In genomic region chr2:25735835-25736234, GRCh38 we compare ENCODE assay signal across 27 cellular contexts.
"Had no signal": no experiment of that assay in that cellular context is flagged by ENCODE, and none has a peak within 500 bp of the region (broad histone marks: within the 10 kb centered on the region; RNA-seq: fewer than 3 reads in every experiment).

No MANE protein-coding gene starts in this region.

- H3K27me3 ChIP-seq: brain microvascular endothelial cell, SJCRH30 had no signal

- ATAC-seq: activated CD8-positive, alpha-beta memory T cell treated with anti-CD3 and anti-CD28 coated beads, Interleukin-2, amount 10 ng/mL, durations not matched to agents 7 days and 5 days; Panc1 had no signal

- H3K27ac ChIP-seq: brain microvascular endothelial cell, SJCRH30, SK-N-MC, WERI-Rb-1 had no signal

- DNase-seq: activated CD4-positive, alpha-beta memory T cell treated with anti-CD3 and anti-CD28 coated beads, Interleukin-2, amount 10 ng/mL, durations not matched to agents 7 days and 5 days; activated CD4-positive, alpha-beta T cell treated with anti-CD3 and anti-CD28 coated beads for 1 hour; activated CD4-positive, alpha-beta T cell treated with anti-CD3 and anti-CD28 coated beads for 48 hours; activated CD4-positive, CD25-positive, alpha-beta regulatory T cell; activated CD8-positive, alpha-beta memory T cell treated with anti-CD3 and anti-CD28 coated beads for 24 hours; activated CD8-positive, alpha-beta memory T cell treated with anti-CD3 and anti-CD28 coated beads, Interleukin-2, amount 10 ng/mL, durations not matched to agents 7 days and 5 days; activated CD8-positive, alpha-beta memory T cell treated with anti-CD3 and anti-CD28 coated beads, Interleukin-2, amount 50 U/mL, for 48 hours; activated effector memory CD4-positive, alpha-beta T cell treated with Interleukin-2 at 50 U/mL for 16 hours; activated naive CD4-positive, alpha-beta T cell; activated T-cell treated with anti-CD3 and anti-CD28 coated beads, Interleukin-2, amount 50 U/mL, for 48 hours; amniotic stem cell; aorta; brain microvascular endothelial cell; central memory CD4-positive, alpha-beta T cell; NCI-H1105; NCI-H1417 treated with DMSO at 0.1 percent for 48 hours; NCI-H1930; NCI-H2081 treated with DMSO at 0.1 percent for 48 hours; NCI-H345; NCI-H524 treated with DMSO at 0.1 percent for 48 hours; SHP77; SJCRH30; T1000; WERI-Rb-1 had no signal

- H3K9me3 ChIP-seq: SJCRH30 had no signal

- H3K36me3 ChIP-seq: brain microvascular endothelial cell had no signal

- H3K4me1 ChIP-seq: SJCRH30 had no signal

- H3K27me3 Mint-ChIP-seq: activated CD4-positive, alpha-beta memory T cell treated with anti-CD3 and anti-CD28 coated beads, Interleukin-2, amount 10 ng/mL, durations not matched to agents 7 days and 5 days; activated CD8-positive, alpha-beta memory T cell treated with anti-CD3 and anti-CD28 coated beads, Interleukin-2, amount 10 ng/mL, durations not matched to agents 7 days and 5 days; activated naive CD4-positive, alpha-beta T cell treated with anti-CD3 and anti-CD28 coated beads, Interleukin-2, amount 50 U/mL, for 24 hours had no signal

- H3K27ac Mint-ChIP-seq: activated CD4-positive, alpha-beta memory T cell treated with anti-CD3 and anti-CD28 coated beads, Interleukin-2, amount 10 ng/mL, durations not matched to agents 7 days and 5 days; activated CD8-positive, alpha-beta memory T cell treated with anti-CD3 and anti-CD28 coated beads, Interleukin-2, amount 10 ng/mL, durations not matched to agents 7 days and 5 days; activated naive CD4-positive, alpha-beta T cell treated with anti-CD3 and anti-CD28 coated beads, Interleukin-2, amount 50 U/mL, for 24 hours had no signal

- H3K4me3 ChIP-seq: SJCRH30, SK-N-MC had no signal

- H3K4me3 Mint-ChIP-seq: activated CD4-positive, alpha-beta memory T cell treated with anti-CD3 and anti-CD28 coated beads, Interleukin-2, amount 10 ng/mL, durations not matched to agents 7 days and 5 days; activated CD8-positive, alpha-beta memory T cell treated with anti-CD3 and anti-CD28 coated beads, Interleukin-2, amount 10 ng/mL, durations not matched to agents 7 days and 5 days; activated naive CD4-positive, alpha-beta T cell treated with anti-CD3 and anti-CD28 coated beads, Interleukin-2, amount 50 U/mL, for 24 hours had no signal

- H3K9me3 Mint-ChIP-seq: activated CD4-positive, alpha-beta memory T cell treated with anti-CD3 and anti-CD28 coated beads, Interleukin-2, amount 10 ng/mL, durations not matched to agents 7 days and 5 days; activated naive CD4-positive, alpha-beta T cell treated with anti-CD3 and anti-CD28 coated beads, Interleukin-2, amount 50 U/mL, for 24 hours had no signal
